Comparison of ENCODE assay signal across 16 cellular contexts in the genomic region with DNA sequence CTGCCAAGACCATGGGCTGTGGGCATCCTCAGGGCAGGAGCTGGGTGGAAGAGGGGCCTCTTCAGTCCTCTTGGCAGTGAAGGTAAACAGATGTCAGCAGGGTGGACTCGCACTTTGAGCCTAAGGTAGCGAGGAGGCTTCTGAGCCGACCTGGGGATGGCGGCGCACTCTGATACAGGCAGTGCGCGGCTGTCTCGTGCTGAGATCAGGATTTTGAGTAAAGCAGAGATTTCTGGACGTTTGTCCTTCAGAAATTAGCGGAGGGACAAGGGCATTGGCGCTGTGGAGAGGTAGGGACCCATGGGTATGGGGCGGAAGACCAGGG. TPM values are rescaled to one million over a fixed set of nuclear protein-coding genes. Genes with fewer than 3 reads are reported as not detected.
A peak's percentile ranks its signal among the peaks of the same experiment; 100 is the strongest.
DNase-seq lines count a peak whose midpoint lies in the region; ATAC-seq and TF ChIP-seq lines count a peak whose summit lies in the region.
"Had no signal": no experiment of that assay in that cellular context is flagged by ENCODE, and none has a peak within 500 bp of the region (broad histone marks: within the 10 kb centered on the region; RNA-seq: fewer than 3 reads in every experiment).

No MANE protein-coding gene starts in this region.

- H3K9ac ChIP-seq in mammary epithelial cell (ENCODE audit: insufficient read depth, low read length) = no peak overlapping the region

- H3K36me3 Mint-ChIP-seq in MCF 10A (ENCODE audit: insufficient read depth, unreplicated experiment) = peaks cover 47% of the 10 kb centered on the region

- H2AFZ ChIP-seq in mammary epithelial cell (ENCODE audit: low read depth, low read length) (no peak overlapping the region), osteoblast (ENCODE audit: low read length) (no peak overlapping the region)

- POLR2A ChIA-PET in MCF 10A (lab: Yijun Ruan, JAX) = interaction anchor here (0.8 to 1.4 kb wide), 2 partner anchors 26 to 40 kb away, joined by 3 to 4 read pairs; a partner anchor contains a TSS

- CTCF ChIA-PET in MCF 10A (lab: Yijun Ruan, JAX) (interaction anchor here (1.3 kb wide), 1 partner anchor 13 kb away, joined by 4 read pairs; no protein-coding TSS in a partner anchor), mammary epithelial cell (lab: Charles Lee; ENCODE audit: low non-redundant PET) (no interaction called here)

- H3K4me3 ChIP-seq in mammary epithelial cell (replicated peaks in 1 of 3; ENCODE audit: insufficient read depth in 1 of 3, low read depth in 2 of 3, low read length in 3 of 3) = no peak overlapping the region
- no peak overlapping the region for H3K4me3 ChIP-seq in osteoblast (ENCODE audit: insufficient read depth, low read length)
- H3K4me3 ChIP-seq: A549, K562 had no signal

- intact Hi-C loops in MCF 10A (cut with micrococcal nuclease) = no loop called here
- intact Hi-C loops in mammary epithelial cell (cut with micrococcal nuclease) = no loop called here

- no peaks in the 10 kb centered on the region for H3K27me3 Mint-ChIP-seq in MCF 10A (ENCODE audit: insufficient read depth, unreplicated experiment)

- ATAC-seq in HG03457 (IDR thresholded peaks at IDR 0.05; ENCODE audit: unreplicated experiment) = no peak
- ATAC-seq: A549, HCT116, K562, Panc1 had no signal

- H3K4me3 Mint-ChIP-seq in MCF 10A (ENCODE audit: unreplicated experiment) = no peak overlapping the region

- dilution Hi-C loops in mammary epithelial cell (cut with HindIII; ENCODE audit: low sequenced_read_pairs) = no loop called here

- H3K9me3 ChIP-seq in mammary epithelial cell (replicated peaks; ENCODE audit: insufficient read depth, low read length) (no peaks in the 10 kb centered on the region), osteoblast (ENCODE audit: low read depth, low read length) (no peaks in the 10 kb centered on the region)
- H3K9me3 ChIP-seq: A549 had no signal

- WGBS in mammary epithelial cell (ENCODE audit: low coverage, missing lambda C conversion rate) = 100% methylated on average over 10 of the region's 12 CpGs

- H3K79me2 ChIP-seq in mammary epithelial cell (ENCODE audit: insufficient read depth, low read length) (peaks cover 57% of the 10 kb centered on the region), osteoblast (ENCODE audit: insufficient read depth, low read length) (peaks cover 68% of the 10 kb centered on the region)

- H4K20me1 ChIP-seq in mammary epithelial cell (ENCODE audit: insufficient read depth, low read length) (no peaks in the 10 kb centered on the region), osteoblast (ENCODE audit: insufficient read depth, low read length) (peaks cover 48% of the 10 kb centered on the region)

- H3K27me3 ChIP-seq in mammary epithelial cell (ENCODE audit: insufficient read depth, low read length) = no peaks in the 10 kb centered on the region
- no peaks in the 10 kb centered on the region for H3K27me3 ChIP-seq in osteoblast (ENCODE audit: insufficient read depth, low read length)

- H3K4me1 Mint-ChIP-seq in MCF 10A (ENCODE audit: insufficient read depth, unreplicated experiment) = peaks cover 44% of the 10 kb centered on the region

- in situ Hi-C loops in mammary epithelial cell (cut with MboI; ENCODE audit: low sequenced_read_pairs in 2 of 2) = no loop called here

- TF ChIP-seq CTCF in MCF 10A (IDR thresholded peaks at IDR 0.05; ENCODE audit: unreplicated experiment) (no peak), mammary epithelial cell (conservative IDR thresholded peaks at IDR 0.05 in 1 of 2, IDR thresholded peaks at IDR 0.05 in 1 of 2; ENCODE audit: extremely low read depth in 1 of 2, insufficient read depth in 1 of 2, low read depth in 1 of 2, low read length in 2 of 2) (no peak), osteoblast (IDR thresholded peaks at IDR 0.05; ENCODE audit: extremely low read depth, low read depth, low read length) (no peak)

- H3K4me2 ChIP-seq in mammary epithelial cell (ENCODE audit: insufficient read depth, low read depth, low read length) (no peak overlapping the region), osteoblast (ENCODE audit: insufficient read depth, low read length) (no peak overlapping the region)
- H3K4me2 ChIP-seq: A549 had no signal

- H3K9me3 Mint-ChIP-seq in MCF 10A (ENCODE audit: unreplicated experiment) = no peaks in the 10 kb centered on the region

- H3K27ac ChIP-seq in mammary epithelial cell (ENCODE audit: insufficient read depth, low read depth, low read length) = no peak overlapping the region
- peak overlapping the region; percentile 32 for H3K27ac ChIP-seq in caudate nucleus (ENCODE audit: low read depth, low read length)
- no peak overlapping the region for H3K27ac ChIP-seq in osteoblast (ENCODE audit: low read depth, low read length)
- H3K27ac ChIP-seq: A549 had no signal

- peaks cover 34% of the 10 kb centered on the region for H3K4me1 ChIP-seq in mammary epithelial cell (ENCODE audit: insufficient read depth, low read length)
- no peaks in the 10 kb centered on the region for H3K4me1 ChIP-seq in osteoblast (ENCODE audit: insufficient read depth, low read length)

- DNase-seq in MCF 10A (ENCODE audit: unreplicated experiment) (no peak), mammary epithelial cell (no peak), caudate nucleus (lab: John Stamatoyannopoulos, UW) (peak in 1 of 61 donors; percentile 51), osteoblast (ENCODE audit: insufficient read length, low spot score, missing footprints) (peak; percentile 23), CD1c-positive myeloid dendritic cell (ENCODE audit: extremely low spot score) (no peak), NCI-H69 (lab: John Stamatoyannopoulos, UW) (no peak)
- DNase-seq: GOT3, NCI-H1930, NCI-H2171 had no signal

- no peaks in the 10 kb centered on the region for H3K36me3 ChIP-seq in mammary epithelial cell (ENCODE audit: insufficient read depth, low read length)
- peaks cover 4% of the 10 kb centered on the region for H3K36me3 ChIP-seq in osteoblast (ENCODE audit: insufficient read depth, low read length)

- BruUV-seq in MCF 10A (replicated peaks; lab: Mats Ljungman, UMichigan) (no TSS peak), mammary epithelial cell (replicated peaks; lab: Mats Ljungman, UMichigan) (no TSS peak)

- H3K27ac Mint-ChIP-seq in MCF 10A (ENCODE audit: low read depth, unreplicated experiment) = peak overlapping the region; percentile 80

RNA-seq across cellular contexts. Expression of a gene that starts 6.8 kb away (rescaled TPM):
- 17.1 and 17.7 TPM in 2 replicates for total RNA-seq in MCF 10A (2022)
- 10 to 100 TPM; 11.3 to 19.9 TPM for total RNA-seq in mammary epithelial cell
- 6.4 TPM for polyA plus RNA-seq in mammary epithelial cell
- polyA minus RNA-seq in mammary epithelial cell = 2.7 TPM
- total RNA-seq in osteoblast = 11.2 and 13.3 TPM in 2 replicates

RNA-seq across cellular contexts. Expression of a gene that starts 26.9 kb away (rescaled TPM):
- total RNA-seq in MCF 10A (2022) = 45.6 and 47.4 TPM in 2 replicates
- total RNA-seq in mammary epithelial cell = 10 to 100 TPM; 24.7 to 45.5 TPM
- polyA plus RNA-seq in mammary epithelial cell = 34.6 TPM
- 44.1 TPM for polyA minus RNA-seq in mammary epithelial cell
- 25.6 and 29.0 TPM in 2 replicates for total RNA-seq in osteoblast

RNA-seq across cellular contexts. Expression of a gene that starts 29.9 kb away (rescaled TPM):
- total RNA-seq in MCF 10A (2022) = not detected in 2 replicates
- under 1 TPM in 1 of 2 donors, not detected in 1; 0.17 TPM for total RNA-seq in mammary epithelial cell
- 0.06 TPM for polyA plus RNA-seq in mammary epithelial cell
- not detected for polyA minus RNA-seq in mammary epithelial cell
- total RNA-seq in osteoblast = 1.2 and 2.2 TPM in 2 replicates

RNA-seq across cellular contexts. Expression of a gene that starts 34.1 kb away (rescaled TPM):
- 0.14 and 0.17 TPM in 2 replicates for total RNA-seq in MCF 10A (2022)
- under 1 TPM; 0.17 to 0.28 TPM for total RNA-seq in mammary epithelial cell
- polyA plus RNA-seq in mammary epithelial cell = not detected
- polyA minus RNA-seq in mammary epithelial cell = not detected
- under 0.01 and 0.36 TPM in 2 replicates for total RNA-seq in osteoblast
- polyA plus RNA-seq: BJ had no signal

RNA-seq across cellular contexts. Expression of a gene that starts 36.5 kb away (rescaled TPM):
- total RNA-seq in MCF 10A (2022) (not detected in 2 replicates), mammary epithelial cell (not detected), osteoblast (under 0.01 TPM in 1 of 2 replicates, not detected in the other)
- polyA plus RNA-seq in mammary epithelial cell = not detected
- polyA minus RNA-seq in mammary epithelial cell = not detected
- total RNA-seq: SK-MEL-5 had no signal
- polyA plus RNA-seq: BJ had no signal
